ENCODE assay signal across 1 cellular context in the genomic region with DNA sequence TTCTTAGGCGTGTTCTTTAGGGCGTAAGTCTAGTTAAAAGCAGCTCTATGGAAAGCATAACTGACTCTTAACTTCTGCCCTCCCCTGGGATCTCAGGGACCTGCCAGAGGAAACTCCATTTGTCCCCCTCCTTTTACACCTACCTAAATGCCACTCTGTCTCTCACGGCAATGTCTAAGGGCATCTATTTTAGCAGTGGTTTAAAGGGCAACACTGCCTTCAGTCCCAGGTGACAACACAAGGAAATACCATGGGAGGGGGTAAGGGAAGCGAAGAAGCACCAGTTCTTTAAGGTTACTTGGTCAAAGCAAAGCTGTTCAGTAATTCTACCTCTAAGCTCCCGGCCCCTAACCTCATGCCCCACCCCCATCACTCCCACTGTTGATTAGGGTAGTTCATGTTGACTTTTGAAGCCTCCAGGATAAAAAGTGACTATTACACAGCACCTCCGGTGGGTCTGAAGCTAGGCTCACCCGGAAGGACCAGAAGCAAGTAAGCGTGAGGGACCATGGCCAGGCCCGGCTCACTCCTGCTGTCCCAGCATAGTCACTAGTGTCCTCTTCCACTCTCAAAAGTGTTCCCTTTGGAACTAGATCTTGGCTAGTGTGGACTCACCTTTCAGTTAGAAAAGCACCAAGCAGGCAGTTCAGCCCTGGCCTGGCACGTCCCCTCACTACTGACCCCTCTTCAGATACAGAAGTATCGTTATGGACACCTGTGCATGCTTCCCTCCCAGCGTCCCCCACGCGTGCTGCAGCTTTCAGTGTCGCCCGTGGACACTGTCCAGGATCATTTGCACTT.
TF ChIP-seq lines count a peak whose summit lies in the region.

No MANE protein-coding gene starts in this region.

TF ChIP-seq in SK-N-SH treated with all-trans-retinoic acid at 6 μM for 48 hours, 23 proteins besides CTCF, POLR2A, EP300 and RAD21 (continued from another document):
- TF ChIP-seq, protein P1, sequence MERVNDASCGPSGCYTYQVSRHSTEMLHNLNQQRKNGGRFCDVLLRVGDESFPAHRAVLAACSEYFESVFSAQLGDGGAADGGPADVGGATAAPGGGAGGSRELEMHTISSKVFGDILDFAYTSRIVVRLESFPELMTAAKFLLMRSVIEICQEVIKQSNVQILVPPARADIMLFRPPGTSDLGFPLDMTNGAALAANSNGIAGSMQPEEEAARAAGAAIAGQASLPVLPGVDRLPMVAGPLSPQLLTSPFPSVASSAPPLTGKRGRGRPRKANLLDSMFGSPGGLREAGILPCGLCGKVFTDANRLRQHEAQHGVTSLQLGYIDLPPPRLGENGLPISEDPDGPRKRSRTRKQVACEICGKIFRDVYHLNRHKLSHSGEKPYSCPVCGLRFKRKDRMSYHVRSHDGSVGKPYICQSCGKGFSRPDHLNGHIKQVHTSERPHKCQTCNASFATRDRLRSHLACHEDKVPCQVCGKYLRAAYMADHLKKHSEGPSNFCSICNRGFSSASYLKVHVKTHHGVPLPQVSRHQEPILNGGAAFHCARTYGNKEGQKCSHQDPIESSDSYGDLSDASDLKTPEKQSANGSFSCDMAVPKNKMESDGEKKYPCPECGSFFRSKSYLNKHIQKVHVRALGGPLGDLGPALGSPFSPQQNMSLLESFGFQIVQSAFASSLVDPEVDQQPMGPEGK (CRISPR knock-in tag; IDR thresholded peaks at IDR 0.05; ENCODE audit: borderline replicate concordance), result no peak
- no peak for TF ChIP-seq GLIS3 (CRISPR knock-in tag; IDR thresholded peaks at IDR 0.05)
- no peak for TF ChIP-seq ZNF8 (CRISPR knock-in tag; IDR thresholded peaks at IDR 0.05)
- TF ChIP-seq PPARA (CRISPR knock-in tag; IDR thresholded peaks at IDR 0.05; ENCODE audit: borderline replicate concordance), result no peak
